8 cellular contexts compared by ENCODE assay signal in the genomic region with DNA sequence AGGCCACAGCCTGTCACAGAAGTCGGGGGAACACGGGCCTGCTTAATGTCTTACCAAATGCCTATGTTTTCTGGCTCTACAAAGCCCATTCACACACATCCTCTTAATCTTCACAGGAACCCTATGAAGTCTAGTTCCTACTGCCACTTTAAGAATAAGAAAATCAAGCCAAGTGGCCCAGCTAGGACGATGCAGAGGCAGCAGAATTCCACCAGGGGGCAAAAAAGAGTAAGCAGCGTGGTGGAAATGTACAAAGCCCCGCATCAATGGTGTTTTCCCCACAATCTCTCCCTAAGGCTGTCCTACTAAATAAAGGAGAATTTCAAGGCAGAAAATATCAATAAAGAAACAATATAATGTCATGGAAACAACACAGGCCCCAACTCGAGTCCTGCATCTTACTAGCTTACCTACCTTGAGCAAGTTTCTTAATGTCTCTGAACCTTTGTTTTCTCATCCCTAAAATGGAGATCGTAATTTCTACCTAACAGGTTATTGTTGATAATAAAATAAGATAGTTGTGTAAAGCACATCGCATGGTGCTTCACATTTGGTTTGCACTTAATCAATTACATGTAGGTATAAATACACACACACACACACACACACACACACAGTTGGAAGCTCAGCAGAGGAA.
DNase-seq lines count a peak whose midpoint lies in the region; ATAC-seq and TF ChIP-seq lines count a peak whose summit lies in the region.

No MANE protein-coding gene starts in this region.

- WGBS in iPS DF 6.9 (ENCODE audit: insufficient coverage, insufficient read length): no CpG with 5 or more reads among the region's 8 CpGs

- ATAC-seq in GM19463 (IDR thresholded peaks at IDR 0.05; ENCODE audit: unreplicated experiment) (peak; percentile 74), HG03521 (IDR thresholded peaks at IDR 0.05; ENCODE audit: unreplicated experiment) (peak; percentile 78)
- ATAC-seq in effector memory CD8-positive, alpha-beta T cell (replicated peaks): no peak

- no peaks in the 10 kb centered on the region for H3K9me3 ChIP-seq in iPS DF 6.9 (ENCODE audit: control insufficient read depth, insufficient read depth, low read length)

- H3K4me1 ChIP-seq in iPS DF 6.9 (ENCODE audit: control insufficient read depth, insufficient read depth, low read length): no peaks in the 10 kb centered on the region

- H3K4me3 ChIP-seq in astrocyte of the spinal cord (ENCODE audit: low read depth, low read length): no peak overlapping the region
- no peak overlapping the region for H3K4me3 ChIP-seq in iPS DF 6.9 (ENCODE audit: low read length)

- peak; percentile 93 for TF ChIP-seq CTCF in astrocyte of the spinal cord (IDR thresholded peaks at IDR 0.05; ENCODE audit: low read depth, low read length)

- H3K4me1 Mint-ChIP-seq in effector memory CD8-positive, alpha-beta T cell (ENCODE audit: low read depth in 2 of 2): no peaks in the 10 kb centered on the region

- no peak overlapping the region for H3K4me3 Mint-ChIP-seq in effector memory CD8-positive, alpha-beta T cell

- peak; percentile 81 for DNase-seq in ELR (ENCODE audit: low read depth)
- peak; percentile 87 for DNase-seq in NCI-H526 treated with DMSO at 0.1 percent for 48 hours (lab: John Stamatoyannopoulos, UW)
- peak; percentile 76 for DNase-seq in astrocyte of the spinal cord (ENCODE audit: low read depth, low spot score)
- DNase-seq in iPS DF 6.9 (ENCODE audit: low read depth, low spot score): peak; percentile 31
- peak; percentile 24 for DNase-seq in stimulated activated CD4-positive, alpha-beta T cell treated with anti-CD3 and anti-CD28 coated beads, Interleukin-15, amount 100 ng/mL, for 24 hours
- DNase-seq in effector memory CD8-positive, alpha-beta T cell: no peak

- H3K27ac Mint-ChIP-seq in effector memory CD8-positive, alpha-beta T cell: no peak overlapping the region

- H3K36me3 Mint-ChIP-seq in effector memory CD8-positive, alpha-beta T cell (ENCODE audit: insufficient read depth): no peaks in the 10 kb centered on the region

- H3K27ac ChIP-seq in iPS DF 6.9 (ENCODE audit: low read length): no peak overlapping the region

- H3K36me3 ChIP-seq in iPS DF 6.9 (ENCODE audit: control insufficient read depth, insufficient read depth, low read length): no peaks in the 10 kb centered on the region

- peaks cover under 1 to 10% of the 10 kb centered on the region in 2 donors for H3K9me3 Mint-ChIP-seq in effector memory CD8-positive, alpha-beta T cell

- in situ Hi-C loops in astrocyte of the spinal cord (cut with HindIII; ENCODE audit: low sequenced_read_pairs): no loop called here

- H3K27me3 ChIP-seq in iPS DF 6.9 (ENCODE audit: control insufficient read depth, insufficient read depth, low read length): no peaks in the 10 kb centered on the region

- H3K27me3 Mint-ChIP-seq in effector memory CD8-positive, alpha-beta T cell: no peaks in the 10 kb centered on the region

Comparison
In these comparisons a context has a peak if more than half of its experiments do, and no peak if none do; other contexts are left out.
1. DNase-seq: peak in ELR (single experiment), NCI-H526 treated with DMSO at 0.1 percent for 48 hours (single experiment), astrocyte of the spinal cord (single experiment), iPS DF 6.9 (single experiment) and stimulated activated CD4-positive, alpha-beta T cell treated with anti-CD3 and anti-CD28 coated beads, Interleukin-15, amount 100 ng/mL, for 24 hours (single experiment); none in effector memory CD8-positive, alpha-beta T cell (0 of 3).